In the genomic region with DNA sequence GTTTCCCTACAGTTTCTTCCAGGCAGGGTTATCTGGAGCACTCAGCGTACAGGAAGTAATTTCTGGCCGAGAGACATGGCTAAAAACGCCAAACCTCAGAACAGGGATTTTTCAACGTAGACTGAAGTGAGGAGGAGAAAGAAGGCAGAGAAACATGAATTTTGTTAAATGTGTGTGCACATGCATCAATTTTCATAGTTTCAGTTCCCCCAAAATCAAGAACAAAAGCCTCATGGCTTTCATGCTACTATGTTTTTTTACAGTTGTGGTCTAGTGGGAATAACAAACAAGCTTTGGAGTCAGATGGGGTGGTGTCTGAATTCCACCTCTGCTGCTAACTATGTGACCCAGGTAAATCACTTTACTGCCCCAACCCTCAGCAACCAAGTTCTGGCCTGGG, we compare ENCODE assay signal across 34 cellular contexts. TPM values are rescaled to one million over a fixed set of nuclear protein-coding genes. Genes with fewer than 3 reads are reported as not detected.
DNase-seq lines count a peak whose midpoint lies in the region; ATAC-seq and TF ChIP-seq lines count a peak whose summit lies in the region.
"Had no signal": no experiment of that assay in that cellular context is flagged by ENCODE, and none has a peak within 500 bp of the region (broad histone marks: within the 10 kb centered on the region; RNA-seq: fewer than 3 reads in every experiment).

No MANE protein-coding gene starts in this region.

- peaks cover 96% of the 10 kb centered on the region for H3K36me3 Mint-ChIP-seq in activated T-cell treated with anti-CD3 and anti-CD28 coated beads, Interleukin-2, amount 50 U/mL, for 24 hours (ENCODE audit: low read depth)
- H3K36me3 Mint-ChIP-seq in dendritic cell treated with granulocyte-macrophage colony-stimulating factor and Interleukin-4, amounts not matched to agents 40 ng/mL and 50 ng/mL, for 4 days (ENCODE audit: low read depth), result peaks cover 68% of the 10 kb centered on the region
- peaks cover 52% of the 10 kb centered on the region for H3K36me3 Mint-ChIP-seq in type B pancreatic cell

- H3K9me2 ChIP-seq in MM.1S (replicated peaks; ENCODE audit: insufficient read depth, low read length), result no peaks in the 10 kb centered on the region

- H3K9me3 ChIP-seq in MM.1S (replicated peaks; ENCODE audit: insufficient read depth, low read length), result no peaks in the 10 kb centered on the region
- H3K9me3 ChIP-seq: A549, esophagus muscularis mucosa, heart right ventricle, lower lobe of right lung, sigmoid colon, testis, vagina had no signal

- no peak for DNase-seq in activated T-cell treated with anti-CD3 and anti-CD28 coated beads, Interleukin-2, amount 50 U/mL, for 24 hours
- no peak for DNase-seq in activated T-cell treated with anti-CD3 and anti-CD28 coated beads, Interleukin-2, amount 50 U/mL, for 1 hour
- DNase-seq in MM.1S, result no peak
- no peak for DNase-seq in type B pancreatic cell (ENCODE audit: extremely low spot score, unreplicated experiment)
- DNase-seq in GM10266 (ENCODE audit: extremely low spot score), result no peak
- no peak for DNase-seq in OCI-M2 (lab: John Stamatoyannopoulos, UW; ENCODE audit: unreplicated experiment)
- DNase-seq: activated naive CD8-positive, alpha-beta T cell treated with anti-CD3 and anti-CD28 coated beads, Interleukin-2, amount 10 ng/mL, durations not matched to agents 7 days and 5 days; COR-L47; dermis blood vessel endothelial cell; DMS79; foreskin melanocyte; GF-D8; HCEC 1CT; heart right ventricle; lower lobe of right lung; NCI-H146; NCI-H446 treated with DMSO at 0.1 percent for 48 hours; NCI-H82; SIG-M5; sigmoid colon; stimulated activated CD4-positive, alpha-beta T cell treated with anti-CD3 and anti-CD28 coated beads, Interleukin-4, amount 100 ng/mL, for 4 hours; stimulated activated naive CD4-positive, alpha-beta T cell treated with Interleukin-2 at 50 U/mL for 16 hours; SW 1271; T-helper 9 cell; testis had no signal

- H3K9me3 Mint-ChIP-seq in activated T-cell treated with anti-CD3 and anti-CD28 coated beads, Interleukin-2, amount 50 U/mL, for 24 hours, result no peaks in the 10 kb centered on the region
- no peaks in the 10 kb centered on the region for H3K9me3 Mint-ChIP-seq in dendritic cell treated with granulocyte-macrophage colony-stimulating factor and Interleukin-4, amounts not matched to agents 40 ng/mL and 50 ng/mL, for 4 days
- H3K9me3 Mint-ChIP-seq in type B pancreatic cell, result no peaks in the 10 kb centered on the region
- H3K9me3 Mint-ChIP-seq: activated naive CD8-positive, alpha-beta T cell treated with anti-CD3 and anti-CD28 coated beads, Interleukin-2, amount 10 ng/mL, durations not matched to agents 7 days and 5 days; central memory CD8-positive, alpha-beta T cell; neural progenitor cell had no signal

- TF ChIP-seq CTCF in MM.1S (IDR thresholded peaks at IDR 0.05; ENCODE audit: low read length) (no peak), type B pancreatic cell (conservative IDR thresholded peaks at IDR 0.05) (no peak), GM10266 (IDR thresholded peaks at IDR 0.05; ENCODE audit: control insufficient read depth, insufficient read depth, low read depth, missing control alignments) (no peak)

- no peak overlapping the region for H3K9ac ChIP-seq in MM.1S (ENCODE audit: low read length)
- H3K9ac ChIP-seq: neural progenitor cell had no signal

- H3K27me3 Mint-ChIP-seq in activated T-cell treated with anti-CD3 and anti-CD28 coated beads, Interleukin-2, amount 50 U/mL, for 24 hours, result no peaks in the 10 kb centered on the region
- H3K27me3 Mint-ChIP-seq in dendritic cell treated with granulocyte-macrophage colony-stimulating factor and Interleukin-4, amounts not matched to agents 40 ng/mL and 50 ng/mL, for 4 days, result no peaks in the 10 kb centered on the region
- no peaks in the 10 kb centered on the region for H3K27me3 Mint-ChIP-seq in type B pancreatic cell
- H3K27me3 Mint-ChIP-seq: activated naive CD8-positive, alpha-beta T cell treated with anti-CD3 and anti-CD28 coated beads, Interleukin-2, amount 10 ng/mL, durations not matched to agents 7 days and 5 days; central memory CD8-positive, alpha-beta T cell had no signal

- intact Hi-C loops in dendritic cell treated with granulocyte-macrophage colony-stimulating factor and Interleukin-4, amounts not matched to agents 40 ng/mL and 50 ng/mL, for 4 days (cut with micrococcal nuclease), result loop anchor here (5.0 kb wide), 1 partner anchor 37 kb away; no protein-coding TSS in a partner anchor

- no peak for ATAC-seq in HG02678 (IDR thresholded peaks at IDR 0.05; ENCODE audit: unreplicated experiment)
- ATAC-seq: A549, heart right ventricle, K562, lower lobe of right lung, Panc1 had no signal

- H3K4me3 Mint-ChIP-seq in activated T-cell treated with anti-CD3 and anti-CD28 coated beads, Interleukin-2, amount 50 U/mL, for 24 hours, result no peak overlapping the region
- peak overlapping the region; percentile 32 for H3K4me3 Mint-ChIP-seq in dendritic cell treated with granulocyte-macrophage colony-stimulating factor and Interleukin-4, amounts not matched to agents 40 ng/mL and 50 ng/mL, for 4 days
- H3K4me3 Mint-ChIP-seq in type B pancreatic cell, result peak overlapping the region; percentile 20
- H3K4me3 Mint-ChIP-seq: activated naive CD8-positive, alpha-beta T cell treated with anti-CD3 and anti-CD28 coated beads, Interleukin-2, amount 10 ng/mL, durations not matched to agents 7 days and 5 days; central memory CD8-positive, alpha-beta T cell; neural progenitor cell had no signal

- no peak overlapping the region for H2AFZ ChIP-seq in MM.1S (ENCODE audit: low read length)
- H2AFZ ChIP-seq: neural progenitor cell had no signal

- no peaks in the 10 kb centered on the region for H3F3A ChIP-seq in MM.1S (ENCODE audit: insufficient read depth, low read length)

- H3K27me3 ChIP-seq in MM.1S (replicated peaks; ENCODE audit: insufficient read depth, low read length), result no peaks in the 10 kb centered on the region
- H3K27me3 ChIP-seq: esophagus muscularis mucosa, heart right ventricle, neural progenitor cell, sigmoid colon, testis, vagina had no signal

- H3K27ac Mint-ChIP-seq in activated T-cell treated with anti-CD3 and anti-CD28 coated beads, Interleukin-2, amount 50 U/mL, for 24 hours, result peak overlapping the region; percentile 22
- peak overlapping the region; percentile 65 for H3K27ac Mint-ChIP-seq in dendritic cell treated with granulocyte-macrophage colony-stimulating factor and Interleukin-4, amounts not matched to agents 40 ng/mL and 50 ng/mL, for 4 days
- peak overlapping the region; percentile 97 for H3K27ac Mint-ChIP-seq in type B pancreatic cell
- H3K27ac Mint-ChIP-seq: neural progenitor cell had no signal

- peaks cover 7% of the 10 kb centered on the region; the same call in 1 of the 2 replicates for H3K4me1 ChIP-seq in MM.1S (ENCODE audit: low read length)

- H3K4me1 Mint-ChIP-seq in activated T-cell treated with anti-CD3 and anti-CD28 coated beads, Interleukin-2, amount 50 U/mL, for 24 hours (ENCODE audit: low read depth), result peaks cover 63% of the 10 kb centered on the region
- peaks cover 59% of the 10 kb centered on the region for H3K4me1 Mint-ChIP-seq in dendritic cell treated with granulocyte-macrophage colony-stimulating factor and Interleukin-4, amounts not matched to agents 40 ng/mL and 50 ng/mL, for 4 days (ENCODE audit: low read depth)
- peaks cover 41% of the 10 kb centered on the region for H3K4me1 Mint-ChIP-seq in type B pancreatic cell (ENCODE audit: unreplicated experiment)

- no peak overlapping the region for H3K4me2 ChIP-seq in MM.1S (ENCODE audit: low read depth, low read length)
- H3K4me2 ChIP-seq: A549, neural progenitor cell had no signal

- peaks cover 68% of the 10 kb centered on the region for H3K79me2 ChIP-seq in MM.1S (ENCODE audit: low read length)

- H3K4me3 ChIP-seq in MM.1S (ENCODE audit: low read length), result no peak overlapping the region
- H3K4me3 ChIP-seq: A549, esophagus muscularis mucosa, heart right ventricle, K562, lower lobe of right lung, neural progenitor cell, sigmoid colon, testis, vagina had no signal

- H4K20me1 ChIP-seq in MM.1S (ENCODE audit: insufficient read depth, low read length), result no peaks in the 10 kb centered on the region

- H3K27ac ChIP-seq in MM.1S (ENCODE audit: low read length), result 0 out of 2 replicates have a peak overlapping the region, but pooled peaks have one; percentile 15
- H3K27ac ChIP-seq: A549, esophagus muscularis mucosa, heart right ventricle, lower lobe of right lung, neural progenitor cell, sigmoid colon, testis, vagina had no signal

- H3K36me3 ChIP-seq in MM.1S (replicated peaks; ENCODE audit: insufficient read depth, low read length), result peaks cover 18% of the 10 kb centered on the region; the same call in 1 of the 2 replicates
- H3K36me3 ChIP-seq: neural progenitor cell had no signal

RNA-seq across cellular contexts. Expression of gene TOMM34, which starts 4.9 kb away (rescaled TPM):
- total RNA-seq in type B pancreatic cell (ENCODE audit: low replicate concordance), result 42.8 and 58.2 TPM in 2 replicates

RNA-seq across cellular contexts. Expression of gene STK4, which starts 11.0 kb away (rescaled TPM):
- 28.3 and 32.6 TPM in 2 replicates for total RNA-seq in type B pancreatic cell (ENCODE audit: low replicate concordance)

RNA-seq across cellular contexts. Expression of gene PABPC1L, which starts 45.4 kb away (rescaled TPM):
- total RNA-seq in type B pancreatic cell (ENCODE audit: low replicate concordance), result 57.4 and 83.4 TPM in 2 replicates

Comparison
In these comparisons a context has a peak if more than half of its experiments do, and no peak if none do; other contexts are left out.
1. H3K27ac Mint-ChIP-seq: peak in every context shown above with its lines; median percentile 97 in type B pancreatic cell; 65 in dendritic cell treated with granulocyte-macrophage colony-stimulating factor and Interleukin-4, amounts not matched to agents 40 ng/mL and 50 ng/mL, for 4 days; 22 in activated T-cell treated with anti-CD3 and anti-CD28 coated beads, Interleukin-2, amount 50 U/mL, for 24 hours.